In the genomic region with DNA sequence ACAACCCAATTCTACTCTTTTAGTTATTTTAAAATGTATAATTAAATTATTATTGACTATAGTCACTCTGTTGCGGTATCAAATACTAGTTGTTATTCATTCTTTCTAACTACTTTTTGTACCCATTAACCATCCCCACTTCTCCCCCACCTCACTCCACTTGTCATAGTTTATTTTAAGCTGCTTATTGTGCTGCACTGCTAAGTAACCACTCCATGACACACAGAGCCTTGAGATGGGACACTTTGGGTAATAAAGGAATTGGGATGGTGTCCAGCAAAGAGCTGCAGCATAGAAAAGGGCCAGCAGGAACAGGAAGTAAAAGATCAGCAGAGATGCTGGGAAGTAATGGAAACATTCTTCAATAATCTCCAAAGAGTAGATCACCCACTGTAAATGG, we compare ENCODE assay signal across 27 cellular contexts.
"Had no signal": no experiment of that assay in that cellular context is flagged by ENCODE, and none has a peak within 500 bp of the region (broad histone marks: within the 10 kb centered on the region; RNA-seq: fewer than 3 reads in every experiment).

No MANE protein-coding gene starts in this region.

- DNase-seq: dermis blood vessel endothelial cell; effector memory CD4-positive, alpha-beta T cell; foreskin keratinocyte; heart right ventricle; hippocampal formation; islet precursor cell; kidney glomerular epithelial cell; mesendoderm; midbrain; natural killer cell; pancreas; retina; right lobe of liver; stimulated activated CD4-positive, alpha-beta T cell treated with anti-CD3 and anti-CD28 coated beads, Interleukin-12 subunit alpha, Interleukin-12 subunit beta, amount 100 ng/mL, for 4 hours; stimulated activated CD4-positive, alpha-beta T cell treated with anti-CD3 and anti-CD28 coated beads, Interleukin-1b, Interleukin-23, amount 100 ng/mL, for 48 hours; stimulated activated CD4-positive, alpha-beta T cell treated with anti-CD3 and anti-CD28 coated beads, Interleukin-4, amount 100 ng/mL, for 24 hours; stimulated activated naive CD4-positive, alpha-beta T cell treated with Interleukin-2 at 50 U/mL for 16 hours; stomach; thyroid gland; trophoblast cell had no signal

- H3K36me3 ChIP-seq: esophagus muscularis mucosa, gastroesophageal sphincter, heart right ventricle, neutrophil, pancreas, right lobe of liver, stomach, thyroid gland, vagina had no signal

- H3K9me3 Mint-ChIP-seq: natural killer cell; stimulated activated effector memory CD8-positive, alpha-beta T cell treated with anti-CD3 and anti-CD28 coated beads, Interleukin-12 subunit alpha, Interleukin-12 subunit beta, amount 100 ng/mL, for 72 hours had no signal

- H3K4me3 ChIP-seq: coronary artery, esophagus muscularis mucosa, gastroesophageal sphincter, heart right ventricle, pancreas, right lobe of liver, smooth muscle cell, stomach, thyroid gland, vagina had no signal

- H3K27ac Mint-ChIP-seq: natural killer cell; stimulated activated effector memory CD8-positive, alpha-beta T cell treated with anti-CD3 and anti-CD28 coated beads, Interleukin-12 subunit alpha, Interleukin-12 subunit beta, amount 100 ng/mL, for 72 hours had no signal

- H3K27me3 ChIP-seq: esophagus muscularis mucosa, gastroesophageal sphincter, neutrophil, pancreas, right lobe of liver, stomach, thyroid gland, vagina had no signal

- H3K4me2 ChIP-seq: smooth muscle cell had no signal

- H3K4me1 ChIP-seq: foreskin keratinocyte, heart right ventricle, pancreas, right lobe of liver, stomach, thyroid gland, vagina had no signal

- ATAC-seq: foreskin keratinocyte; gastroesophageal sphincter; natural killer cell; pancreas; right lobe of liver; stimulated activated effector memory CD8-positive, alpha-beta T cell treated with anti-CD3 and anti-CD28 coated beads, Interleukin-12 subunit alpha, Interleukin-12 subunit beta, amount 100 ng/mL, for 72 hours had no signal

- H3K9me3 ChIP-seq: esophagus muscularis mucosa, gastroesophageal sphincter, heart right ventricle, neutrophil, pancreas, right lobe of liver, stomach, thyroid gland, vagina had no signal

- H3K4me3 Mint-ChIP-seq: natural killer cell; stimulated activated effector memory CD8-positive, alpha-beta T cell treated with anti-CD3 and anti-CD28 coated beads, Interleukin-12 subunit alpha, Interleukin-12 subunit beta, amount 100 ng/mL, for 72 hours had no signal

- H3K36me3 Mint-ChIP-seq: natural killer cell; stimulated activated effector memory CD8-positive, alpha-beta T cell treated with anti-CD3 and anti-CD28 coated beads, Interleukin-12 subunit alpha, Interleukin-12 subunit beta, amount 100 ng/mL, for 72 hours had no signal

- H3K27ac ChIP-seq: coronary artery, esophagus muscularis mucosa, foreskin keratinocyte, gastroesophageal sphincter, heart right ventricle, neutrophil, pancreas, right lobe of liver, stomach, thyroid gland, vagina had no signal

- H3K4me1 Mint-ChIP-seq: natural killer cell; stimulated activated effector memory CD8-positive, alpha-beta T cell treated with anti-CD3 and anti-CD28 coated beads, Interleukin-12 subunit alpha, Interleukin-12 subunit beta, amount 100 ng/mL, for 72 hours had no signal
